ENCODE assay signal across 1 cellular context in genomic region chr11:78916759-78917158, GRCh38.
TF ChIP-seq lines count a peak whose summit lies in the region.

No MANE protein-coding gene starts in this region.

TF ChIP-seq in GM23338, 12 proteins besides CTCF, POLR2A, EP300 and RAD21 (continued from another document):
- TF ChIP-seq ZNF462 (CRISPR knock-in tag; IDR thresholded peaks at IDR 0.05) (no peak), STAT1 (IDR thresholded peaks at IDR 0.05; ENCODE audit: unreplicated experiment) (no peak)
TF ChIP-seq in GM23338: peak in this region for 0.
